Comparison of ENCODE assay signal across 1 cellular context in the genomic region with DNA sequence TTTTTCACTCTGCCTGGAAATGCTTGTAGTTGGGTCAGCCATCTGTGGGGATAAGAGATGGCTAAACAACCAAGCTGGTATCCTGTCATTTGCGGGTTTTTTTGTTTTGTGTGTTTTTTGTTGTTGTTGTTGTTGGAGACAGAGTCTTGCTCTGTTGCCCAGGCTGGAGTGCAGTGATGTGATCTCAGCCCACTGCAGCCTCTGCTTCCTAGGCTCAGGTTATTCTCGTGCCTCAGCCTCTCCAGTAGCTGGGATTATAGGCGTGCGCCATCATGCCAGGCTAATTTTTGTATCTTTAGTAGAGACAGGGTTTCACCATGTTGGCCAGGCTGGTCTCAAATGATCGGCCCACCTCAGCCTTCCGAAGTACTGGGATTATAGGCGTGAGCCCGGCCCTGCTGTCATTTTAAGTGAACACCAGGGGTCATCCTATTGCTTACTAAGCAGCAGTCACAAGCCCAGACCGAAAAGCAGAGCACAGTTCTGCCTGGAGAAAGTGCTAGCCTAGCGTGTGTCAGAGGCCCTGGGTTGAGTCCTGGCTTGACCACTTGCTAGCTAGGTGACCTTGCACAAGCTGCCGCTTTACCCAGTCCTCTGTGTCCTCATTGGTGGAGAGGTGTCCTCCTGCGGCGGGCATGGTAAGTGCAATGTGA.
TF ChIP-seq lines count a peak whose summit lies in the region.

No MANE protein-coding gene starts in this region.

TF ChIP-seq in HCT116, 20 proteins besides CTCF, POLR2A, EP300 and RAD21:
- TF ChIP-seq EZH2phosphoT487 (IDR thresholded peaks at IDR 0.05; ENCODE audit: borderline replicate concordance) = no peak
- TF ChIP-seq SIN3A (IDR thresholded peaks at IDR 0.05; ENCODE audit: low read depth) = no peak
- no peak for TF ChIP-seq SP1 (IDR thresholded peaks at IDR 0.05; ENCODE audit: low read depth)
- TF ChIP-seq ELF1 (IDR thresholded peaks at IDR 0.05; ENCODE audit: borderline replicate concordance, low read depth) = no peak
- TF ChIP-seq, protein P1, sequence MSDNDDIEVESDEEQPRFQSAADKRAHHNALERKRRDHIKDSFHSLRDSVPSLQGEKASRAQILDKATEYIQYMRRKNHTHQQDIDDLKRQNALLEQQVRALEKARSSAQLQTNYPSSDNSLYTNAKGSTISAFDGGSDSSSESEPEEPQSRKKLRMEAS (IDR thresholded peaks at IDR 0.05) = no peak
- no peak for TF ChIP-seq ZNF274 (IDR thresholded peaks at IDR 0.05; ENCODE audit: low read depth, low read length)
- TF ChIP-seq, protein P2, sequence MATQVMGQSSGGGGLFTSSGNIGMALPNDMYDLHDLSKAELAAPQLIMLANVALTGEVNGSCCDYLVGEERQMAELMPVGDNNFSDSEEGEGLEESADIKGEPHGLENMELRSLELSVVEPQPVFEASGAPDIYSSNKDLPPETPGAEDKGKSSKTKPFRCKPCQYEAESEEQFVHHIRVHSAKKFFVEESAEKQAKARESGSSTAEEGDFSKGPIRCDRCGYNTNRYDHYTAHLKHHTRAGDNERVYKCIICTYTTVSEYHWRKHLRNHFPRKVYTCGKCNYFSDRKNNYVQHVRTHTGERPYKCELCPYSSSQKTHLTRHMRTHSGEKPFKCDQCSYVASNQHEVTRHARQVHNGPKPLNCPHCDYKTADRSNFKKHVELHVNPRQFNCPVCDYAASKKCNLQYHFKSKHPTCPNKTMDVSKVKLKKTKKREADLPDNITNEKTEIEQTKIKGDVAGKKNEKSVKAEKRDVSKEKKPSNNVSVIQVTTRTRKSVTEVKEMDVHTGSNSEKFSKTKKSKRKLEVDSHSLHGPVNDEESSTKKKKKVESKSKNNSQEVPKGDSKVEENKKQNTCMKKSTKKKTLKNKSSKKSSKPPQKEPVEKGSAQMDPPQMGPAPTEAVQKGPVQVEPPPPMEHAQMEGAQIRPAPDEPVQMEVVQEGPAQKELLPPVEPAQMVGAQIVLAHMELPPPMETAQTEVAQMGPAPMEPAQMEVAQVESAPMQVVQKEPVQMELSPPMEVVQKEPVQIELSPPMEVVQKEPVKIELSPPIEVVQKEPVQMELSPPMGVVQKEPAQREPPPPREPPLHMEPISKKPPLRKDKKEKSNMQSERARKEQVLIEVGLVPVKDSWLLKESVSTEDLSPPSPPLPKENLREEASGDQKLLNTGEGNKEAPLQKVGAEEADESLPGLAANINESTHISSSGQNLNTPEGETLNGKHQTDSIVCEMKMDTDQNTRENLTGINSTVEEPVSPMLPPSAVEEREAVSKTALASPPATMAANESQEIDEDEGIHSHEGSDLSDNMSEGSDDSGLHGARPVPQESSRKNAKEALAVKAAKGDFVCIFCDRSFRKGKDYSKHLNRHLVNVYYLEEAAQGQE (IDR thresholded peaks at IDR 0.05; ENCODE audit: low read depth) = no peak
- no peak for TF ChIP-seq JUND (IDR thresholded peaks at IDR 0.05)
- TF ChIP-seq TCF7L2 (IDR thresholded peaks at IDR 0.05; ENCODE audit: borderline replicate concordance, extremely low read depth, insufficient read depth, insufficient read length) = no peak
- TF ChIP-seq POLR2AphosphoS5 (IDR thresholded peaks at IDR 0.05; ENCODE audit: low read depth, low read length) = no peak
- TF ChIP-seq CBX3 (IDR thresholded peaks at IDR 0.05; ENCODE audit: low read depth) = no peak
- no peak for TF ChIP-seq EZH2 (IDR thresholded peaks at IDR 0.05)
- no peak for TF ChIP-seq ATF3 (IDR thresholded peaks at IDR 0.05)
- no peak for TF ChIP-seq EGR1 (IDR thresholded peaks at IDR 0.05; ENCODE audit: low read depth)
